In the genomic region with DNA sequence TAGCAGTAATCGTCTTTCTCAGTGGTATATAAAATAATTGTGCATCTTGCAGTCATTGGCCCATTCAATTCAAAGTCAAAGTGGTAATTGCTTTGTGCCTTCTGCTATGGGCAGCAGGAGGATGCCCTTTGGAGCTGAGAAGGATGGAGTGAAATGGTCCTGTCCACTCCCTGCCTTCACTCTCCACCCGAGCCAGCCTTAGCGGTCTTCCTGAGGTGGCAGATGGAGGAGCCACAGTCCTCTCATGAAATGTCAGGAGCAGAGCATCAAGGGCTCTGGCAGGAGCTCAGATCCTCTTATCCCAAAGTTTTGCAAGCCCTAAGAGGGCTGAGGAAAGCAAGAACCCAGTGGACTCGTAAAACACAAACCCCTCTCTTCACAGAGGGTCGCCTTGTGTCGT, we compare ENCODE assay signal across 30 cellular contexts.
"Had no signal": no experiment of that assay in that cellular context is flagged by ENCODE, and none has a peak within 500 bp of the region (broad histone marks: within the 10 kb centered on the region; RNA-seq: fewer than 3 reads in every experiment).

No MANE protein-coding gene starts in this region.

- H3K4me3 ChIP-seq: colonic mucosa, heart left ventricle had no signal

- H3K36me3 Mint-ChIP-seq: activated naive CD8-positive, alpha-beta T cell had no signal

- H3K27me3 ChIP-seq: brain microvascular endothelial cell, colonic mucosa, heart left ventricle had no signal

- H3K27ac Mint-ChIP-seq: activated CD4-positive, alpha-beta memory T cell treated with anti-CD3 and anti-CD28 coated beads, Interleukin-2, amount 10 ng/mL, durations not matched to agents 7 days and 5 days; activated CD4-positive, alpha-beta T cell treated with anti-CD3 and anti-CD28 coated beads for 36 hours; activated CD4-positive, alpha-beta T cell treated with anti-CD3 and anti-CD28 coated beads, Interleukin-2, amount 10 ng/mL, durations not matched to agents 7 days and 5 days; activated naive CD8-positive, alpha-beta T cell; activated T-cell treated with anti-CD3 and anti-CD28 coated beads, Interleukin-2, amount 50 U/mL, for 24 hours; activated T-cell treated with anti-CD3 and anti-CD28 coated beads, Interleukin-2, amount 50 U/mL, for 72 hours; endodermal cell; T-helper 17 cell; T-helper 2 cell treated with Interferon-gamma antibody and Interleukin-4, amounts not matched to agents 5 μg/mL and 100 μg/mL, for 36 hours had no signal

- H3K4me3 Mint-ChIP-seq: activated CD4-positive, alpha-beta memory T cell treated with anti-CD3 and anti-CD28 coated beads, Interleukin-2, amount 10 ng/mL, durations not matched to agents 7 days and 5 days; activated CD4-positive, alpha-beta T cell treated with anti-CD3 and anti-CD28 coated beads for 36 hours; activated CD4-positive, alpha-beta T cell treated with anti-CD3 and anti-CD28 coated beads, Interleukin-2, amount 10 ng/mL, durations not matched to agents 7 days and 5 days; activated naive CD8-positive, alpha-beta T cell; activated T-cell treated with anti-CD3 and anti-CD28 coated beads, Interleukin-2, amount 50 U/mL, for 24 hours; activated T-cell treated with anti-CD3 and anti-CD28 coated beads, Interleukin-2, amount 50 U/mL, for 72 hours; central memory CD8-positive, alpha-beta T cell; endodermal cell; T-helper 17 cell; T-helper 2 cell treated with Interferon-gamma antibody and Interleukin-4, amounts not matched to agents 5 μg/mL and 100 μg/mL, for 36 hours had no signal

- DNase-seq: activated CD4-positive, alpha-beta memory T cell treated with anti-CD3 and anti-CD28 coated beads, Interleukin-2, amount 10 ng/mL, durations not matched to agents 7 days and 5 days; activated CD4-positive, alpha-beta T cell treated with anti-CD3 and anti-CD28 coated beads for 36 hours; activated CD4-positive, alpha-beta T cell treated with anti-CD3 and anti-CD28 coated beads, Interleukin-2, amount 10 ng/mL, durations not matched to agents 7 days and 5 days; activated CD4-positive, alpha-beta T cell treated with anti-CD3 and anti-CD28 coated beads, Interleukin-2, amount 50 U/mL, for 4 hours; activated CD4-positive, CD25-positive, alpha-beta regulatory T cell; activated CD4-positive, CD25-positive, alpha-beta regulatory T cell treated with anti-CD3 and anti-CD28 coated beads, Interleukin-2, amount 50 U/mL, for 72 hours; activated CD8-positive, alpha-beta memory T cell treated with anti-CD3 and anti-CD28 coated beads, Interleukin-2, amount 50 U/mL, for 48 hours; activated gamma-delta T cell; activated naive CD4-positive, alpha-beta T cell treated with anti-CD3 and anti-CD28 coated beads, Interleukin-2, amount 50 U/mL, for 16 hours; activated naive CD4-positive, alpha-beta T cell treated with Interleukin-2 at 50 U/mL for 16 hours; activated T-cell treated with anti-CD3 and anti-CD28 coated beads for 4 hours; activated T-cell treated with anti-CD3 and anti-CD28 coated beads, Interleukin-2, amount 50 U/mL, for 24 hours; activated T-cell treated with anti-CD3 and anti-CD28 coated beads, Interleukin-2, amount 50 U/mL, for 72 hours; amniotic stem cell; anterior cingulate cortex; brain microvascular endothelial cell; colonic mucosa; effector CD8-positive, alpha-beta T cell; endodermal cell; foreskin fibroblast; glutamatergic neuron; heart left ventricle; T-helper 1 cell; T-helper 17 cell; T1000; WERI-Rb-1 had no signal

- H3K9me3 ChIP-seq: colonic mucosa, heart left ventricle had no signal

- H3K9me3 Mint-ChIP-seq: activated CD4-positive, alpha-beta memory T cell treated with anti-CD3 and anti-CD28 coated beads, Interleukin-2, amount 10 ng/mL, durations not matched to agents 7 days and 5 days; activated CD4-positive, alpha-beta T cell treated with anti-CD3 and anti-CD28 coated beads, Interleukin-2, amount 10 ng/mL, durations not matched to agents 7 days and 5 days; activated T-cell treated with anti-CD3 and anti-CD28 coated beads, Interleukin-2, amount 50 U/mL, for 24 hours; activated T-cell treated with anti-CD3 and anti-CD28 coated beads, Interleukin-2, amount 50 U/mL, for 72 hours; central memory CD8-positive, alpha-beta T cell; endodermal cell; T-helper 2 cell treated with Interferon-gamma antibody and Interleukin-4, amounts not matched to agents 5 μg/mL and 100 μg/mL, for 36 hours had no signal

- H3K27ac ChIP-seq: brain microvascular endothelial cell, colonic mucosa, heart left ventricle, WERI-Rb-1 had no signal

- ATAC-seq: activated CD4-positive, alpha-beta T cell treated with anti-CD3 and anti-CD28 coated beads for 36 hours; activated T-cell treated with anti-CD3 and anti-CD28 coated beads, Interleukin-2, amount 50 U/mL, for 72 hours; esophagus mucosa; T-helper 17 cell had no signal

- H3K4me1 ChIP-seq: colonic mucosa had no signal

- H3K36me3 ChIP-seq: brain microvascular endothelial cell, colonic mucosa, heart left ventricle, WERI-Rb-1 had no signal

- H3K4me1 Mint-ChIP-seq: activated CD4-positive, alpha-beta memory T cell treated with anti-CD3 and anti-CD28 coated beads, Interleukin-2, amount 10 ng/mL, durations not matched to agents 7 days and 5 days; activated CD4-positive, alpha-beta T cell treated with anti-CD3 and anti-CD28 coated beads for 36 hours; activated CD4-positive, alpha-beta T cell treated with anti-CD3 and anti-CD28 coated beads, Interleukin-2, amount 10 ng/mL, durations not matched to agents 7 days and 5 days; central memory CD8-positive, alpha-beta T cell; T-helper 17 cell had no signal
